ENCODE assay signal across 10 cellular contexts in genomic region chr18:79570266-79571201, GRCh38.
DNase-seq lines count a peak whose midpoint lies in the region; ATAC-seq and TF ChIP-seq lines count a peak whose summit lies in the region.
"Had no signal": no experiment of that assay in that cellular context is flagged by ENCODE, and none has a peak within 500 bp of the region (broad histone marks: within the 10 kb centered on the region; RNA-seq: fewer than 3 reads in every experiment).

No MANE protein-coding gene starts in this region.

- H3K4me1 ChIP-seq in heart right ventricle = peaks cover 7 to 47% (median 15%) of the 10 kb centered on the region in 9 donors
- H3K4me1 ChIP-seq in OCI-LY3 (ENCODE audit: low read length) = peaks cover 48% of the 10 kb centered on the region
- H3K4me1 ChIP-seq in prostate gland (replicated peaks) = peaks cover 5% of the 10 kb centered on the region

- H3K9me3 ChIP-seq in heart right ventricle = peaks cover 0 to 27% (median 17%) of the 10 kb centered on the region in 11 donors
- peaks cover 27% of the 10 kb centered on the region for H3K9me3 ChIP-seq in OCI-LY3 (ENCODE audit: insufficient read depth, low read length)
- H3K9me3 ChIP-seq in prostate gland = no peaks in the 10 kb centered on the region

- DNase-seq in cardiac septum (ENCODE audit: low spot score) (peak; percentile 61), heart right ventricle (no peak), fibroblast of mammary gland (ENCODE audit: low read depth) (peak; percentile 28), stromal cell of bone marrow (ENCODE audit: low read depth) (peak; percentile 27), prostate gland (ENCODE audit: low spot score) (no peak)
- DNase-seq: T-helper 2 cell had no signal

- ATAC-seq in heart right ventricle (no peak), GM19467 (IDR thresholded peaks at IDR 0.05; ENCODE audit: unreplicated experiment) (no peak), HG03442 (IDR thresholded peaks at IDR 0.05; ENCODE audit: unreplicated experiment) (no peak)

- intact Hi-C loops in cardiac septum (cut with DNase I) = no loop called here
- intact Hi-C loops in heart right ventricle (cut with DNase I) = no loop called here
- intact Hi-C loops in prostate gland (cut with DNase I) = no loop called here

- H3K27ac ChIP-seq in heart right ventricle = no peak overlapping the region
- H3K27ac ChIP-seq in OCI-LY3 (ENCODE audit: low read length) = peak overlapping the region; percentile 92
- no peak overlapping the region for H3K27ac ChIP-seq in prostate gland

- peak overlapping the region; percentile 80 for H3K9ac ChIP-seq in OCI-LY3 (ENCODE audit: low read length)

- H3K36me3 ChIP-seq in heart right ventricle (no peaks in the 10 kb centered on the region), OCI-LY3 (replicated peaks; ENCODE audit: low read depth, low read length) (peaks cover 27% of the 10 kb centered on the region), prostate gland (no peaks in the 10 kb centered on the region)

- TF ChIP-seq CTCF in heart right ventricle (IDR thresholded peaks at IDR 0.05) = no peak
- peak; percentile 3; the same call in 1 of the 2 replicates for TF ChIP-seq CTCF in OCI-LY3 (IDR thresholded peaks at IDR 0.05; ENCODE audit: low read depth, low read length)
- TF ChIP-seq CTCF in fibroblast of mammary gland (conservative IDR thresholded peaks at IDR 0.05; ENCODE audit: control insufficient read depth, insufficient read depth, low read depth, low read length) = no peak
- TF ChIP-seq CTCF in prostate gland (IDR thresholded peaks at IDR 0.05) = no peak

- H3K27me3 ChIP-seq in heart right ventricle (no peaks in the 10 kb centered on the region), OCI-LY3 (ENCODE audit: low read depth, low read length) (no peaks in the 10 kb centered on the region), prostate gland (replicated peaks; ENCODE audit: insufficient read depth) (no peaks in the 10 kb centered on the region)

- no peaks in the 10 kb centered on the region for H3K79me2 ChIP-seq in OCI-LY3 (ENCODE audit: low read length)

- no peak overlapping the region for H3K4me3 ChIP-seq in heart right ventricle
- H3K4me3 ChIP-seq in OCI-LY3 (ENCODE audit: low read length) = peak overlapping the region; percentile 69
- H3K4me3 ChIP-seq in fibroblast of mammary gland (ENCODE audit: control insufficient read depth, low read depth, low read length) = no peak overlapping the region
- H3K4me3 ChIP-seq in prostate gland = no peak overlapping the region
- H3K4me3 ChIP-seq: lung had no signal

- no peak for TF ChIP-seq POLR2A in prostate gland (IDR thresholded peaks at IDR 0.05)

- peak overlapping the region; percentile 83 for H3K4me2 ChIP-seq in OCI-LY3 (ENCODE audit: low read length)

- 78 to 84% methylated on average over 26 of the region's 26 CpGs for WGBS in heart right ventricle, 2 donors
- WGBS in prostate gland = 74% methylated on average over 26 of the region's 26 CpGs

- peak overlapping the region; percentile 40 for H2AFZ ChIP-seq in OCI-LY3 (ENCODE audit: low read depth, low read length)

- no peaks in the 10 kb centered on the region for H4K20me1 ChIP-seq in OCI-LY3 (ENCODE audit: insufficient read depth, low read length)

Comparison
In these comparisons a context has a peak if more than half of its experiments do, and no peak if none do; other contexts are left out.
1. DNase-seq: peak in cardiac septum (single experiment), fibroblast of mammary gland (single experiment) and stromal cell of bone marrow (single experiment); none in heart right ventricle (0 of 2) and prostate gland (single experiment).